ENCODE assay signal across 22 cellular contexts in genomic region chr5:2173067-2173466, GRCh38.
DNase-seq lines count a peak whose midpoint lies in the region; ATAC-seq and TF ChIP-seq lines count a peak whose summit lies in the region.
"Had no signal": no experiment of that assay in that cellular context is flagged by ENCODE, and none has a peak within 500 bp of the region (broad histone marks: within the 10 kb centered on the region; RNA-seq: fewer than 3 reads in every experiment).

No MANE protein-coding gene starts in this region.

- no peaks in the 10 kb centered on the region for H3K36me3 ChIP-seq in adrenal gland (replicated peaks in 1 of 2)
- H3K36me3 ChIP-seq: HAP-1, SJSA1 had no signal

- H3K27me3 ChIP-seq in adrenal gland = peaks cover 15% of the 10 kb centered on the region
- H3K27me3 ChIP-seq: SJSA1 had no signal

- H3K4me1 Mint-ChIP-seq in mesothelial cell of epicardium = peaks cover 48% of the 10 kb centered on the region
- H3K4me1 Mint-ChIP-seq: IgD-negative memory B cell had no signal

- 47 to 64% (median 52%) methylated on average over 5 of the region's 5 CpGs for WGBS in adrenal gland, 4 donors

- no peak overlapping the region for H3K4me3 Mint-ChIP-seq in mesothelial cell of epicardium
- H3K4me3 Mint-ChIP-seq: IgD-negative memory B cell had no signal

- no peaks in the 10 kb centered on the region for H3K9me3 Mint-ChIP-seq in mesothelial cell of epicardium

- TF ChIP-seq CTCF in mesothelial cell of epicardium (IDR thresholded peaks at IDR 0.05; ENCODE audit: unreplicated experiment) (no peak), adrenal gland (IDR thresholded peaks at IDR 0.05) (no peak)

- H3K4me1 ChIP-seq in adrenal gland (replicated peaks in 1 of 2) = no peaks in the 10 kb centered on the region
- H3K4me1 ChIP-seq: HAP-1, SJSA1 had no signal

- H3K4me3 ChIP-seq in adrenal gland = no peak overlapping the region
- H3K4me3 ChIP-seq: HAP-1, PC-9, SJSA1 had no signal

- DNase-seq in DMS79 (lab: John Stamatoyannopoulos, UW) = peak; percentile 75
- peak; percentile 39 for DNase-seq in NCI-H1105 (lab: John Stamatoyannopoulos, UW)
- peak; percentile 91 to 94 for DNase-seq in NCI-H526 (lab: John Stamatoyannopoulos, UW)
- no peak for DNase-seq in mesothelial cell of epicardium (ENCODE audit: low spot score in 2 of 2, unreplicated experiment in 2 of 2)
- no peak for DNase-seq in activated CD4-positive, CD25-positive, alpha-beta regulatory T cell treated with anti-CD3 and anti-CD28 coated beads, Interleukin-2, amount 50 U/mL, for 72 hours
- no peak for DNase-seq in adrenal gland
- DNase-seq: DMS153, Kasumi-1, MM.1S, NCI-H1417 treated with DMSO at 0.1 percent for 48 hours, NCI-H2081, NCI-H226, NCI-H774, PC-9, SW 1271 had no signal

- peak overlapping the region; percentile 30 for H3K27ac Mint-ChIP-seq in mesothelial cell of epicardium
- H3K27ac Mint-ChIP-seq: IgD-negative memory B cell had no signal

- ATAC-seq in HG03439 (IDR thresholded peaks at IDR 0.05; ENCODE audit: unreplicated experiment) (no peak), GM18517 (IDR thresholded peaks at IDR 0.05; ENCODE audit: unreplicated experiment) (no peak)

- H3K27me3 Mint-ChIP-seq in mesothelial cell of epicardium (ENCODE audit: low read depth) = peaks cover 37% of the 10 kb centered on the region

- H3K36me3 Mint-ChIP-seq in mesothelial cell of epicardium = no peaks in the 10 kb centered on the region
- H3K36me3 Mint-ChIP-seq: IgD-negative memory B cell had no signal

- TF ChIP-seq POLR2A in adrenal gland (IDR thresholded peaks at IDR 0.05) = no peak

- H3K9me3 ChIP-seq in adrenal gland (replicated peaks in 1 of 3) = no peaks in the 10 kb centered on the region
- H3K9me3 ChIP-seq: HAP-1 had no signal

- no peak overlapping the region for H3K27ac ChIP-seq in adrenal gland
- H3K27ac ChIP-seq: C4-2B, HL-60, PC-9, SJSA1 had no signal

- intact Hi-C loops in adrenal gland (cut with DNase I) = no loop called here

Comparison
In these comparisons a context has a peak if more than half of its experiments do, and no peak if none do; other contexts are left out.
1. DNase-seq: peak in DMS79 (single experiment), NCI-H1105 (single experiment) and NCI-H526 (2 of 2); none in mesothelial cell of epicardium (0 of 2), activated CD4-positive, CD25-positive, alpha-beta regulatory T cell treated with anti-CD3 and anti-CD28 coated beads, Interleukin-2, amount 50 U/mL, for 72 hours (single experiment) and adrenal gland (0 of 7).